ENCODE assay signal across 8 cellular contexts in the genomic region with DNA sequence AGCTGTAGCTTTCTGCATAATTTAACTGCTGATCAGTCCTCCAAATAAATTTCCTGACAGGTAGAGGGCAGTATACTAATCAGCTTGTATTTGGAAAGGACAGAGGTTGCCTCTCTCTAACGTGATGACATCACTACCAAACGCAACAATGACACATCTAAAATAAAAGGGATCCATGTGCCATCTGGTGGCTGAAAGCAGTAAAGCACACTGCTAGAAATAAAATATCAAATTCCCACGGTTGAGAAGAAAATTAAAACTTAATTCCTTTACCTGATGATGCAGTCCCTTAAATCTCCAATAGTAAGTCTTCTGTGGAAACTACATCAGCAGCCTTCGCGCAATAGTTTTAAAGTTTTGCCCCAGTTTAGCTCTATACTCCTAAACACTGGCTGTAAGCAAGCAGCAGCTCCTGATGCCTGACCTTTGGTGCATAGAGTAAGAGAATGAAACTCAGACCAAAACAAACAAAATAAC. TPM values are rescaled to one million over a fixed set of nuclear protein-coding genes. Genes with fewer than 3 reads are reported as not detected.
A peak's percentile ranks its signal among the peaks of the same experiment; 100 is the strongest.
DNase-seq lines count a peak whose midpoint lies in the region; FAIRE-seq and TF ChIP-seq lines count a peak whose summit lies in the region.

No MANE protein-coding gene starts in this region.

- H3K23ac ChIP-seq in neuronal stem cell (ENCODE audit: low read depth, low read length, poor library complexity): no peak overlapping the region

- no peak overlapping the region for H3K27ac ChIP-seq in neuronal stem cell (replicated peaks; ENCODE audit: low read length)
- peak overlapping the region in 1 of 2 donors; percentile 25 for H3K27ac ChIP-seq in testis

- H2AK5ac ChIP-seq in neuronal stem cell (ENCODE audit: low read depth, low read length): no peak overlapping the region

- H3K9ac ChIP-seq in neuronal stem cell (ENCODE audit: low read depth, low read length, poor library complexity): no peak overlapping the region

- H2AFZ ChIP-seq in neuronal stem cell (ENCODE audit: low read length): no peak overlapping the region

- H3K4ac ChIP-seq in neuronal stem cell (ENCODE audit: low read length): no peak overlapping the region

- no peaks in the 10 kb centered on the region for H3K27me3 ChIP-seq in neuronal stem cell (ENCODE audit: control insufficient read depth in 3 of 3, insufficient read depth in 3 of 3, low read depth in 1 of 3, low read length in 3 of 3)
- no peaks in the 10 kb centered on the region for H3K27me3 ChIP-seq in testis

- H3K36me3 ChIP-seq in neuronal stem cell (replicated peaks in 1 of 2; ENCODE audit: control insufficient read depth in 2 of 2, insufficient read depth in 2 of 2, low read length in 2 of 2) (peaks cover 5 to 89% of the 10 kb centered on the region in 2 donors), testis (ENCODE audit: low read depth, missing control alignments) (no peaks in the 10 kb centered on the region)

- WGBS in neuronal stem cell (ENCODE audit: extremely low coverage in 2 of 2, insufficient read length in 2 of 2, insufficient replicate concordance in 1 of 2), 2 donors: no CpG with 5 or more reads among the region's 5 CpGs
- 26 to 28% methylated on average over 5 of the region's 5 CpGs for WGBS in testis, 2 donors

- H2BK12ac ChIP-seq in neuronal stem cell (ENCODE audit: low read length): no peak overlapping the region

- H3K4me3 ChIP-seq in neuronal stem cell (ENCODE audit: low read length in 2 of 2) (no peak overlapping the region), testis (no peak overlapping the region)

- no peak overlapping the region for H4K8ac ChIP-seq in neuronal stem cell (ENCODE audit: low read depth, low read length)

- in situ Hi-C loops in G401 (cut with HindIII; ENCODE audit: low sequenced_read_pairs): loop anchor here (25.0 kb wide), 1 partner anchor 377 kb away; the partner anchor contains the start of genes PCDHB10, PCDHB11, PCDHB16 and PCDHB8

- no peak overlapping the region for H3K18ac ChIP-seq in neuronal stem cell (ENCODE audit: low read length)

- H2BK120ac ChIP-seq in neuronal stem cell (ENCODE audit: low read depth, low read length): no peak overlapping the region

- no peak overlapping the region for H2BK5ac ChIP-seq in neuronal stem cell (ENCODE audit: low read length)

- H3K14ac ChIP-seq in neuronal stem cell (ENCODE audit: low read length): no peak overlapping the region

- H3K4me1 ChIP-seq in neuronal stem cell (ENCODE audit: control insufficient read depth in 2 of 2, insufficient read depth in 1 of 2, low read depth in 1 of 2, low read length in 2 of 2): peaks cover 1 to 11% of the 10 kb centered on the region in 2 donors
- H3K4me1 ChIP-seq in testis: no peaks in the 10 kb centered on the region

- no peaks in the 10 kb centered on the region for H3K79me1 ChIP-seq in neuronal stem cell (ENCODE audit: low read depth, low read length)

- DNase-seq in G401 (ENCODE audit: low spot score) (peak; percentile 91), H54 (ENCODE audit: insufficient read length, low spot score) (no peak), Kasumi-1 (lab: John Stamatoyannopoulos, UW) (peak; percentile 94 to 96), RCC 7860 (ENCODE audit: low spot score) (peak; percentile 91), activated T-helper 1 cell treated with Interleukin-2 at 50 U/mL for 16 hours (ENCODE audit: low read depth) (peak; percentile 17), fibroblast of the conjunctiva (ENCODE audit: low read depth) (peak; percentile 94), neuronal stem cell (ENCODE audit: low spot score) (peak; percentile 78), testis (peak; percentile 92)

- no peak overlapping the region for H4K91ac ChIP-seq in neuronal stem cell (ENCODE audit: low read depth, low read length, poor library complexity)

- peak; percentile 98 to 100 (median 100) for TF ChIP-seq CTCF in testis (IDR thresholded peaks at IDR 0.05)

- peak; percentile 99 for FAIRE-seq in H54 (lab: Jason Lieb, UNC)
- FAIRE-seq in RCC 7860 (lab: Jason Lieb, UNC): peak; percentile 95

- TF ChIP-seq POLR2A in H54 (IDR thresholded peaks at IDR 0.05; ENCODE audit: low read depth, low read length) (no peak), testis (IDR thresholded peaks at IDR 0.05) (no peak)

- H3K9me3 ChIP-seq in neuronal stem cell (replicated peaks in 1 of 2; ENCODE audit: control insufficient read depth in 2 of 2, insufficient read depth in 1 of 2, low read depth in 1 of 2, low read length in 2 of 2) (peaks cover 2 to 35% of the 10 kb centered on the region in 2 donors), testis (no peaks in the 10 kb centered on the region)

- H2BK15ac ChIP-seq in neuronal stem cell (ENCODE audit: low read length): no peak overlapping the region

- intact Hi-C loops in testis (cut with DNase I; ENCODE audit: low total_unique reads): no loop called here

- no peak overlapping the region for H3K4me2 ChIP-seq in neuronal stem cell (ENCODE audit: insufficient read depth, low read length, poor library complexity, severe bottlenecking)

RNA-seq across cellular contexts. Expression of gene DIAPH1, which starts 54.5 kb away (rescaled TPM):
- 23.5 and 34.0 TPM in 2 replicates for total RNA-seq in G401 (2014; rRNA removed; shearing (Covaris generic))
- 34.7 TPM for polyA plus RNA-seq in neuronal stem cell (2013, experiment 1 of 2)
- 34.1 TPM for polyA plus RNA-seq in neuronal stem cell (2013, experiment 2 of 2)
- 10 to 100 TPM; 53.7 to 58.2 TPM for total RNA-seq in testis
- 77.5 TPM for polyA plus RNA-seq in testis (ENCODE audit: insufficient read depth, low read depth, low replicate concordance)
